Comparison of ENCODE assay signal across 25 cellular contexts in genomic region chr2:129827251-129827894, GRCh38.
DNase-seq lines count a peak whose midpoint lies in the region; ATAC-seq and TF ChIP-seq lines count a peak whose summit lies in the region.
"Had no signal": no experiment of that assay in that cellular context is flagged by ENCODE, and none has a peak within 500 bp of the region (broad histone marks: within the 10 kb centered on the region; RNA-seq: fewer than 3 reads in every experiment).

No MANE protein-coding gene starts in this region.

- H3K27ac Mint-ChIP-seq in natural killer cell treated with Interleukin-12 subunit alpha and Interleukin-12 subunit beta and Interleukin-15 and Interleukin-18, amount 100 ng/mL, for 72 hours, result no peak overlapping the region
- H3K27ac Mint-ChIP-seq in natural killer cell, result no peak overlapping the region
- H3K27ac Mint-ChIP-seq in nephron progenitor cell, result no peak overlapping the region
- H3K27ac Mint-ChIP-seq: activated naive CD4-positive, alpha-beta T cell treated with anti-CD3 and anti-CD28 coated beads, Interleukin-2, amount 10 ng/mL, durations not matched to agents 7 days and 5 days; activated T-helper 1 cell treated with anti-CD3 and anti-CD28 coated beads, Interleukin-12 subunit alpha, Interleukin-12 subunit beta, Interleukin-2, Interleukin-4 antibody, amounts not matched to agents 30 ng/mL and 10 ng/mL and 1 ng/mL, durations not matched to agents 14 hours and 24 hours and 36 hours; CD4-positive, alpha-beta memory T cell had no signal

- peaks cover 1% of the 10 kb centered on the region; the same call in 1 of the 2 replicates for H3K4me1 ChIP-seq in iPS DF 6.9 (ENCODE audit: control insufficient read depth, insufficient read depth, low read length)
- H3K4me1 ChIP-seq in aorta (ENCODE audit: control insufficient read depth in 1 of 2, insufficient read depth in 2 of 2, low read length in 2 of 2), result no peaks in the 10 kb centered on the region
- H3K4me1 ChIP-seq: sigmoid colon had no signal

- peak; percentile 34 to 40 for ATAC-seq in natural killer cell treated with Interleukin-12 subunit alpha and Interleukin-12 subunit beta and Interleukin-15 and Interleukin-18, amount 100 ng/mL, for 72 hours
- ATAC-seq in natural killer cell (no peak), aorta (ENCODE audit: low FRiP score) (peak; percentile 40), GM21717 (IDR thresholded peaks at IDR 0.05; ENCODE audit: unreplicated experiment) (no peak), GM18867 (IDR thresholded peaks at IDR 0.05; ENCODE audit: unreplicated experiment) (no peak)
- ATAC-seq: left lobe of liver had no signal

- WGBS in iPS DF 6.9 (ENCODE audit: insufficient coverage, insufficient read length), result no CpG with 5 or more reads among the region's 28 CpGs
- 67 to 71% methylated on average over 28 of the region's 28 CpGs for WGBS in aorta, 2 donors

- H3K4me1 Mint-ChIP-seq in natural killer cell treated with Interleukin-12 subunit alpha and Interleukin-12 subunit beta and Interleukin-15 and Interleukin-18, amount 100 ng/mL, for 72 hours (ENCODE audit: low read depth in 2 of 2), result no peaks in the 10 kb centered on the region
- H3K4me1 Mint-ChIP-seq in natural killer cell, result no peaks in the 10 kb centered on the region
- peaks cover 22% of the 10 kb centered on the region for H3K4me1 Mint-ChIP-seq in nephron progenitor cell
- H3K4me1 Mint-ChIP-seq: activated naive CD4-positive, alpha-beta T cell treated with anti-CD3 and anti-CD28 coated beads, Interleukin-2, amount 10 ng/mL, durations not matched to agents 7 days and 5 days; CD4-positive, alpha-beta memory T cell had no signal

- H3K4me3 ChIP-seq in iPS DF 6.9 (ENCODE audit: low read length) (no peak overlapping the region), aorta (ENCODE audit: low read length in 2 of 2) (no peak overlapping the region)
- H3K4me3 ChIP-seq: cardiac muscle cell, sigmoid colon, SK-N-MC had no signal

- DNase-seq in natural killer cell treated with Interleukin-12 subunit alpha and Interleukin-12 subunit beta and Interleukin-15 and Interleukin-18, amount 100 ng/mL, for 72 hours (ENCODE audit: low spot score), result no peak
- no peak for DNase-seq in natural killer cell
- peak; percentile 13 for DNase-seq in iPS DF 6.9 (ENCODE audit: low read depth, low spot score)
- DNase-seq in nephron progenitor cell, result peak; percentile 51
- no peak for DNase-seq in aorta
- no peak for DNase-seq in T1000 (lab: John Stamatoyannopoulos, UW)
- DNase-seq: activated CD4-positive, alpha-beta T cell treated with anti-CD3 and anti-CD28 coated beads, Interleukin-2, amount 50 U/mL, for 4 hours; activated naive CD4-positive, alpha-beta T cell treated with anti-CD3 and anti-CD28 coated beads, Interleukin-2, amount 10 ng/mL, durations not matched to agents 7 days and 5 days; CD4-positive, alpha-beta memory T cell; cortex of kidney; DMS 273 treated with DMSO at 0.1 percent for 48 hours; KBM-7; MM.1S; NCI-H1436 treated with DMSO at 0.1 percent for 48 hours; NCI-H524 treated with DMSO at 0.1 percent for 48 hours; sigmoid colon; stimulated activated CD4-positive, alpha-beta T cell treated with anti-CD3 and anti-CD28 coated beads, Interleukin-15, amount 100 ng/mL, for 24 hours; substantia nigra had no signal

- H3K36me3 ChIP-seq in iPS DF 6.9 (ENCODE audit: control insufficient read depth, insufficient read depth, low read length) (no peaks in the 10 kb centered on the region), aorta (ENCODE audit: control insufficient read depth in 1 of 2, insufficient read depth in 2 of 2, low read length in 1 of 2) (no peaks in the 10 kb centered on the region)
- H3K36me3 ChIP-seq: cardiac muscle cell, sigmoid colon had no signal

- no peak overlapping the region for H3K4me3 Mint-ChIP-seq in natural killer cell treated with Interleukin-12 subunit alpha and Interleukin-12 subunit beta and Interleukin-15 and Interleukin-18, amount 100 ng/mL, for 72 hours
- H3K4me3 Mint-ChIP-seq in natural killer cell (no peak overlapping the region), nephron progenitor cell (no peak overlapping the region)
- H3K4me3 Mint-ChIP-seq: activated naive CD4-positive, alpha-beta T cell treated with anti-CD3 and anti-CD28 coated beads, Interleukin-2, amount 10 ng/mL, durations not matched to agents 7 days and 5 days; activated T-helper 1 cell treated with anti-CD3 and anti-CD28 coated beads, Interleukin-12 subunit alpha, Interleukin-12 subunit beta, Interleukin-2, Interleukin-4 antibody, amounts not matched to agents 30 ng/mL and 10 ng/mL and 1 ng/mL, durations not matched to agents 14 hours and 24 hours and 36 hours; CD4-positive, alpha-beta memory T cell; neural crest cell had no signal

- no peaks in the 10 kb centered on the region for H3K27me3 ChIP-seq in iPS DF 6.9 (ENCODE audit: control insufficient read depth, insufficient read depth, low read length)
- no peaks in the 10 kb centered on the region for H3K27me3 ChIP-seq in aorta (ENCODE audit: control insufficient read depth in 1 of 2, insufficient read depth in 2 of 2, low read length in 1 of 2)
- H3K27me3 ChIP-seq: cardiac muscle cell, sigmoid colon had no signal

- no peak for TF ChIP-seq CTCF in natural killer cell (IDR thresholded peaks at IDR 0.05)
- TF ChIP-seq CTCF in nephron progenitor cell (IDR thresholded peaks at IDR 0.05), result no peak

- peaks cover 9% of the 10 kb centered on the region for H3K36me3 Mint-ChIP-seq in natural killer cell treated with Interleukin-12 subunit alpha and Interleukin-12 subunit beta and Interleukin-15 and Interleukin-18, amount 100 ng/mL, for 72 hours
- H3K36me3 Mint-ChIP-seq in natural killer cell (no peaks in the 10 kb centered on the region), nephron progenitor cell (ENCODE audit: low read depth) (peaks cover 21% of the 10 kb centered on the region)
- H3K36me3 Mint-ChIP-seq: activated naive CD4-positive, alpha-beta T cell treated with anti-CD3 and anti-CD28 coated beads, Interleukin-2, amount 10 ng/mL, durations not matched to agents 7 days and 5 days had no signal

- no peaks in the 10 kb centered on the region for H3K9me3 Mint-ChIP-seq in natural killer cell treated with Interleukin-12 subunit alpha and Interleukin-12 subunit beta and Interleukin-15 and Interleukin-18, amount 100 ng/mL, for 72 hours
- no peaks in the 10 kb centered on the region for H3K9me3 Mint-ChIP-seq in natural killer cell
- peaks cover 31% of the 10 kb centered on the region for H3K9me3 Mint-ChIP-seq in nephron progenitor cell
- H3K9me3 Mint-ChIP-seq: activated T-helper 1 cell treated with anti-CD3 and anti-CD28 coated beads, Interleukin-12 subunit alpha, Interleukin-12 subunit beta, Interleukin-2, Interleukin-4 antibody, amounts not matched to agents 30 ng/mL and 10 ng/mL and 1 ng/mL, durations not matched to agents 14 hours and 24 hours and 36 hours had no signal

- H3K27ac ChIP-seq in iPS DF 6.9 (ENCODE audit: low read length) (no peak overlapping the region), aorta (ENCODE audit: low read depth in 1 of 2, low read length in 2 of 2) (no peak overlapping the region)
- H3K27ac ChIP-seq: cardiac muscle cell, sigmoid colon, SK-N-MC had no signal

- intact Hi-C loops in natural killer cell (cut with micrococcal nuclease), result no loop called here
- intact Hi-C loops in aorta (cut with DNase I), result no loop called here

- no peaks in the 10 kb centered on the region for H3K9me3 ChIP-seq in iPS DF 6.9 (ENCODE audit: control insufficient read depth, insufficient read depth, low read length)
- peaks cover 1% of the 10 kb centered on the region for H3K9me3 ChIP-seq in aorta (ENCODE audit: control insufficient read depth, low read length)

- H3K27me3 Mint-ChIP-seq in natural killer cell treated with Interleukin-12 subunit alpha and Interleukin-12 subunit beta and Interleukin-15 and Interleukin-18, amount 100 ng/mL, for 72 hours, result peaks cover 8 to 33% of the 10 kb centered on the region in 2 donors
- H3K27me3 Mint-ChIP-seq in natural killer cell (ENCODE audit: low read depth in 2 of 2) (peaks cover 5 to 20% of the 10 kb centered on the region in 2 donors), nephron progenitor cell (ENCODE audit: low read depth, poor library complexity) (peaks cover 10% of the 10 kb centered on the region)
- H3K27me3 Mint-ChIP-seq: activated naive CD4-positive, alpha-beta T cell treated with anti-CD3 and anti-CD28 coated beads, Interleukin-2, amount 10 ng/mL, durations not matched to agents 7 days and 5 days had no signal

Comparison
In these comparisons a context has a peak if more than half of its experiments do, and no peak if none do; other contexts are left out.
1. ATAC-seq: peak in natural killer cell treated with Interleukin-12 subunit alpha and Interleukin-12 subunit beta and Interleukin-15 and Interleukin-18, amount 100 ng/mL, for 72 hours (2 of 2) and aorta (single experiment); none in natural killer cell (0 of 3), GM21717 (single experiment) and GM18867 (single experiment).
2. DNase-seq: peak in iPS DF 6.9 (single experiment) and nephron progenitor cell (single experiment); none in natural killer cell treated with Interleukin-12 subunit alpha and Interleukin-12 subunit beta and Interleukin-15 and Interleukin-18, amount 100 ng/mL, for 72 hours (single experiment), natural killer cell (single experiment), aorta (0 of 2) and T1000 (single experiment).